12 cellular contexts compared by ENCODE assay signal in genomic region chr15:47505712-47506542, GRCh38.
DNase-seq lines count a peak whose midpoint lies in the region; ATAC-seq and TF ChIP-seq lines count a peak whose summit lies in the region.
"Had no signal": no experiment of that assay in that cellular context is flagged by ENCODE, and none has a peak within 500 bp of the region (broad histone marks: within the 10 kb centered on the region; RNA-seq: fewer than 3 reads in every experiment).

No MANE protein-coding gene starts in this region.

- no peaks in the 10 kb centered on the region for H3K27me3 Mint-ChIP-seq in activated naive CD4-positive, alpha-beta T cell treated with anti-CD3 and anti-CD28 coated beads, Interleukin-2, amount 10 ng/mL, durations not matched to agents 7 days and 5 days
- H3K27me3 Mint-ChIP-seq: activated CD4-positive, alpha-beta T cell treated with anti-CD3 and anti-CD28 coated beads, Interleukin-2, amount 10 ng/mL, durations not matched to agents 7 days and 5 days had no signal

- no peaks in the 10 kb centered on the region for H3K4me1 Mint-ChIP-seq in activated naive CD4-positive, alpha-beta T cell treated with anti-CD3 and anti-CD28 coated beads, Interleukin-2, amount 10 ng/mL, durations not matched to agents 7 days and 5 days

- H3K4me3 Mint-ChIP-seq in activated naive CD4-positive, alpha-beta T cell treated with anti-CD3 and anti-CD28 coated beads, Interleukin-2, amount 10 ng/mL, durations not matched to agents 7 days and 5 days: no peak overlapping the region
- H3K4me3 Mint-ChIP-seq: activated CD4-positive, alpha-beta T cell treated with anti-CD3 and anti-CD28 coated beads, Interleukin-2, amount 10 ng/mL, durations not matched to agents 7 days and 5 days had no signal

- CTCF ChIA-PET in activated naive CD4-positive, alpha-beta T cell treated with anti-CD3 and anti-CD28 coated beads, Interleukin-2, amount 10 ng/mL, durations not matched to agents 7 days and 5 days (lab: Charles Lee): no interaction called here

- peak; percentile 39 for DNase-seq in DMS79 treated with DMSO at 0.1 percent for 48 hours (lab: John Stamatoyannopoulos, UW)
- peak; percentile 67 for DNase-seq in NCI-H2171 (lab: John Stamatoyannopoulos, UW)
- peak; percentile 44 for DNase-seq in cerebellar cortex (ENCODE audit: low spot score)
- peak; percentile 16 for DNase-seq in left kidney (ENCODE audit: low read depth, low spot score)
- no peak for DNase-seq in activated naive CD4-positive, alpha-beta T cell treated with anti-CD3 and anti-CD28 coated beads, Interleukin-2, amount 10 ng/mL, durations not matched to agents 7 days and 5 days
- no peak for DNase-seq in omental fat pad (ENCODE audit: low spot score)
- DNase-seq: activated CD4-positive, alpha-beta T cell treated with anti-CD3 and anti-CD28 coated beads, Interleukin-2, amount 10 ng/mL, durations not matched to agents 7 days and 5 days; gastrocnemius medialis; stimulated activated CD4-positive, alpha-beta T cell treated with anti-CD3 and anti-CD28 coated beads, Interleukin-12 subunit alpha, Interleukin-12 subunit beta, amount 100 ng/mL, for 4 hours; stimulated activated naive CD4-positive, alpha-beta T cell treated with Interleukin-2 at 50 U/mL for 16 hours had no signal

- no peak overlapping the region for H3K27ac Mint-ChIP-seq in activated naive CD4-positive, alpha-beta T cell treated with anti-CD3 and anti-CD28 coated beads, Interleukin-2, amount 10 ng/mL, durations not matched to agents 7 days and 5 days
- H3K27ac Mint-ChIP-seq: activated CD4-positive, alpha-beta T cell treated with anti-CD3 and anti-CD28 coated beads, Interleukin-2, amount 10 ng/mL, durations not matched to agents 7 days and 5 days had no signal

- H3K36me3 Mint-ChIP-seq in activated naive CD4-positive, alpha-beta T cell treated with anti-CD3 and anti-CD28 coated beads, Interleukin-2, amount 10 ng/mL, durations not matched to agents 7 days and 5 days: no peaks in the 10 kb centered on the region

- H3K9me3 Mint-ChIP-seq in activated naive CD4-positive, alpha-beta T cell treated with anti-CD3 and anti-CD28 coated beads, Interleukin-2, amount 10 ng/mL, durations not matched to agents 7 days and 5 days: no peaks in the 10 kb centered on the region
- H3K9me3 Mint-ChIP-seq: activated CD4-positive, alpha-beta T cell treated with anti-CD3 and anti-CD28 coated beads, Interleukin-2, amount 10 ng/mL, durations not matched to agents 7 days and 5 days had no signal

- ATAC-seq in HG03135 (IDR thresholded peaks at IDR 0.05; ENCODE audit: unreplicated experiment) (no peak), omental fat pad (ENCODE audit: low FRiP score) (no peak), GM18498 (IDR thresholded peaks at IDR 0.05; ENCODE audit: unreplicated experiment) (no peak)

- no peak for TF ChIP-seq CTCF in omental fat pad (IDR thresholded peaks at IDR 0.05)

Comparison
In these comparisons a context has a peak if more than half of its experiments do, and no peak if none do; other contexts are left out.
1. DNase-seq: peak in DMS79 treated with DMSO at 0.1 percent for 48 hours (single experiment), NCI-H2171 (single experiment), cerebellar cortex (single experiment) and left kidney (single experiment); none in activated naive CD4-positive, alpha-beta T cell treated with anti-CD3 and anti-CD28 coated beads, Interleukin-2, amount 10 ng/mL, durations not matched to agents 7 days and 5 days (single experiment) and omental fat pad (single experiment).